In genomic region chr1:21874328-21874727, GRCh38 we compare ENCODE assay signal across 22 cellular contexts.
"Had no signal": no experiment of that assay in that cellular context is flagged by ENCODE, and none has a peak within 500 bp of the region (broad histone marks: within the 10 kb centered on the region; RNA-seq: fewer than 3 reads in every experiment).

No MANE protein-coding gene starts in this region.

- FAIRE-seq: endometrium, keratinocyte, small intestine had no signal

- H3K4me3 ChIP-seq: body of pancreas, colonic mucosa, left lung, suprapubic skin, upper lobe of left lung had no signal

- H3K27ac ChIP-seq: body of pancreas, colonic mucosa, left lung, suprapubic skin, upper lobe of left lung had no signal

- H3K4me1 ChIP-seq: colonic mucosa had no signal

- ATAC-seq: activated CD4-positive, alpha-beta T cell treated with anti-CD3 and anti-CD28 coated beads for 36 hours; activated CD8-positive, alpha-beta T cell treated with anti-CD3 and anti-CD28 coated beads for 36 hours; body of pancreas; esophagus mucosa; left lung; natural killer cell; right cardiac atrium had no signal

- H3K27me3 ChIP-seq: body of pancreas, colonic mucosa, left lung, suprapubic skin, upper lobe of left lung had no signal

- DNase-seq: activated CD4-positive, alpha-beta T cell treated with anti-CD3 and anti-CD28 coated beads for 36 hours; activated CD8-positive, alpha-beta memory T cell treated with anti-CD3 and anti-CD28 coated beads, Interleukin-2, amount 50 U/mL, for 48 hours; activated CD8-positive, alpha-beta T cell treated with anti-CD3 and anti-CD28 coated beads for 36 hours; activated gamma-delta T cell treated with Interleukin-2 at 50 U/mL for 16 hours; amniotic stem cell; central memory CD4-positive, alpha-beta T cell; colonic mucosa; hippocampal formation; mesenchymal stem cell; natural killer cell; nucleus accumbens; small intestine; stimulated activated CD4-positive, alpha-beta T cell treated with anti-CD3 and anti-CD28 coated beads, Interleukin-4, amount 100 ng/mL, for 24 hours; stimulated activated naive CD4-positive, alpha-beta T cell had no signal

- H3K9me3 ChIP-seq: body of pancreas, colonic mucosa, left lung, suprapubic skin, upper lobe of left lung had no signal
